ENCODE assay signal across 8 cellular contexts in genomic region chrX:19904778-19905367, GRCh38. TPM values are rescaled to one million over a fixed set of nuclear protein-coding genes. Genes with fewer than 3 reads are reported as not detected.
DNase-seq lines count a peak whose midpoint lies in the region; ATAC-seq, FAIRE-seq and TF ChIP-seq lines count a peak whose summit lies in the region.

No MANE protein-coding gene starts in this region.

- peak; percentile 72 for TF ChIP-seq RAD21 in IMR-90 (IDR thresholded peaks at IDR 0.05; ENCODE audit: low read length)
- peak; percentile 80 to 84 for TF ChIP-seq RAD21 in liver (IDR thresholded peaks at IDR 0.05)

- H3K79me2 ChIP-seq in PC-3 (ENCODE audit: low read length) = no peaks in the 10 kb centered on the region

- H2BK15ac ChIP-seq in IMR-90 (ENCODE audit: low read depth, low read length) = no peak overlapping the region

- H3K9me1 ChIP-seq in IMR-90 (ENCODE audit: insufficient read depth, low read length) = no peaks in the 10 kb centered on the region

- in situ Hi-C loops in IMR-90 (cut with MboI; ENCODE audit: low sequenced_read_pairs) = no loop called here

- no peak overlapping the region for H4K5ac ChIP-seq in IMR-90 (ENCODE audit: low read depth, low read length)

- no peak overlapping the region for H3K4me3 ChIP-seq in IMR-90 (ENCODE audit: insufficient read depth, low read depth, low read length)
- no peak overlapping the region for H3K4me3 ChIP-seq in PC-3 (ENCODE audit: low read length)
- H3K4me3 ChIP-seq in liver (ENCODE audit: low read depth in 1 of 3, low read length in 3 of 3) = no peak overlapping the region

- DNase-seq in DMS53 (lab: John Stamatoyannopoulos, UW) (peak; percentile 88), GM19239 (ENCODE audit: insufficient read length, low spot score) (no peak), IMR-90 (peak; percentile 63), PC-3 (peak; percentile 84), cerebellum (ENCODE audit: low spot score) (peak; percentile 52)
- DNase-seq in NK-92 treated with Interleukin-12 subunit alpha and Interleukin-12 subunit beta, amount 100 ng/mL, for 24 hours (lab: John Stamatoyannopoulos, UW) = no peak

- BruUV-seq in IMR-90 (replicated peaks; lab: Mats Ljungman, UMichigan) (no TSS peak), PC-3 (replicated peaks; lab: Mats Ljungman, UMichigan) (no TSS peak)

- FAIRE-seq in GM19239 (lab: Jason Lieb, UNC) = peak; percentile 99

- H3K79me1 ChIP-seq in IMR-90 (ENCODE audit: low read depth in 1 of 2, low read length in 2 of 2) = no peaks in the 10 kb centered on the region

- POLR2A ChIA-PET in IMR-90 (lab: Charles Lee; ENCODE audit: unreplicated experiment) (no interaction called here), PC-3 (lab: Charles Lee; ENCODE audit: unreplicated experiment) (interaction anchor here (0.9 to 1.2 kb wide), 2 partner anchors 11 to 163 kb away, joined by 6 to 8 read pairs; no protein-coding TSS in a partner anchor)

- no peak overlapping the region for H3K18ac ChIP-seq in IMR-90 (ENCODE audit: low read depth, low read length)

- no peak overlapping the region for H2BK5ac ChIP-seq in IMR-90 (ENCODE audit: low read depth, low read length, poor library complexity, severe bottlenecking)

- dilution Hi-C loops in IMR-90 (cut with HindIII; ENCODE audit: low sequenced_read_pairs, unreplicated experiment) = no loop called here

- H2AFZ ChIP-seq in IMR-90 (replicated peaks; ENCODE audit: low read length, poor library complexity) = no peak overlapping the region
- H2AFZ ChIP-seq in PC-3 (ENCODE audit: low read length) = no peak overlapping the region

- no peaks in the 10 kb centered on the region for H3K36me3 ChIP-seq in IMR-90 (ENCODE audit: control insufficient read depth, insufficient read depth, low read length)
- no peaks in the 10 kb centered on the region for H3K36me3 ChIP-seq in PC-3 (ENCODE audit: low read depth, low read length)
- H3K36me3 ChIP-seq in liver (ENCODE audit: control insufficient read depth in 4 of 4, insufficient read depth in 3 of 4, low read depth in 1 of 4, low read length in 3 of 4) = no peaks in the 10 kb centered on the region

- intact Hi-C loops in IMR-90 (cut with micrococcal nuclease) (loop anchor here (1.0 kb wide), 2 partner anchors 86 to 162 kb away; partner anchors contain the start of gene BCLAF3), PC-3 (cut with micrococcal nuclease) (loop anchor here (1.0 to 5.0 kb wide), 3 partner anchors 86 to 212 kb away; partner anchors contain the start of genes BCLAF3 and MAP7D2)

- H2AK9ac ChIP-seq in IMR-90 (replicated peaks; ENCODE audit: low read depth, low read length, poor library complexity) = no peak overlapping the region

- CTCF ChIA-PET in IMR-90 (lab: Yijun Ruan, JAX) (interaction anchor here (0.6 to 1.3 kb wide), 3 partner anchors 159 to 476 kb away, joined by 3 to 6 read pairs (median 3); no protein-coding TSS in a partner anchor), PC-3 (lab: Charles Lee) (interaction anchor here (0.6 to 1.3 kb wide), 4 partner anchors 17 to 163 kb away, joined by 3 to 26 read pairs (median 9); partner anchors contain the start of gene BCLAF3)

- no CpG with 5 or more reads among the region's 5 CpGs for WGBS in IMR-90 (ENCODE audit: extremely low coverage in 2 of 2, insufficient read length in 1 of 2), 2 experiments
- WGBS in liver = 9% methylated on average over 5 of the region's 5 CpGs

- ATAC-seq in IMR-90 (ENCODE audit: low read depth) = peak; percentile 80
- peak; percentile 80 for ATAC-seq in PC-3
- ATAC-seq in HG03460 (IDR thresholded peaks at IDR 0.05; ENCODE audit: unreplicated experiment) = no peak

- no peak overlapping the region for H2AK5ac ChIP-seq in IMR-90 (ENCODE audit: low read depth, low read length)

- H4K91ac ChIP-seq in IMR-90 (ENCODE audit: insufficient read depth, low read depth, low read length) = no peak overlapping the region

- no peaks in the 10 kb centered on the region for H3F3A ChIP-seq in PC-3 (ENCODE audit: low read length, unreplicated experiment)

- H3K9ac ChIP-seq in IMR-90 (ENCODE audit: low read depth, low read length) (no peak overlapping the region), PC-3 (ENCODE audit: low read length) (no peak overlapping the region), liver (ENCODE audit: low read depth in 1 of 2, low read length in 2 of 2) (no peak overlapping the region)

- H3K4ac ChIP-seq in IMR-90 (ENCODE audit: low read depth, low read length) = no peak overlapping the region

- H4K8ac ChIP-seq in IMR-90 (ENCODE audit: low read depth in 2 of 2, low read length in 2 of 2) = no peak overlapping the region

- no peak overlapping the region for H3K27ac ChIP-seq in IMR-90 (ENCODE audit: insufficient read depth, low read length)
- H3K27ac ChIP-seq in PC-3 (ENCODE audit: low read length) = no peak overlapping the region
- H3K27ac ChIP-seq in liver (ENCODE audit: low read depth in 1 of 2, low read length in 2 of 2) = no peak overlapping the region

- H4K20me1 ChIP-seq in IMR-90 (ENCODE audit: insufficient read depth, low read length) = no peaks in the 10 kb centered on the region
- H4K20me1 ChIP-seq in PC-3 (ENCODE audit: low read length) = no peaks in the 10 kb centered on the region

- no peak for TF ChIP-seq POLR2A in IMR-90 (IDR thresholded peaks at IDR 0.05; ENCODE audit: low read depth, low read length)

- no peak overlapping the region for H2BK20ac ChIP-seq in IMR-90 (ENCODE audit: low read depth, low read length)

- peak; percentile 66 for TF ChIP-seq CTCF in IMR-90 (conservative IDR thresholded peaks at IDR 0.05; ENCODE audit: low read depth, low read length)
- TF ChIP-seq CTCF in PC-3 (conservative IDR thresholded peaks at IDR 0.05; ENCODE audit: low read depth, low read length) = peak; percentile 85
- TF ChIP-seq CTCF in liver (IDR thresholded peaks at IDR 0.05; ENCODE audit: low read depth, low read length, missing input control) = peak; percentile 68

- H3K27me3 ChIP-seq in IMR-90 (ENCODE audit: control insufficient read depth, insufficient read depth, low read length) = no peaks in the 10 kb centered on the region
- H3K27me3 ChIP-seq in PC-3 (ENCODE audit: low read length) = no peaks in the 10 kb centered on the region
- no peaks in the 10 kb centered on the region for H3K27me3 ChIP-seq in liver (ENCODE audit: control insufficient read depth in 4 of 4, insufficient read depth in 4 of 4, low read length in 3 of 4)

- H3K9me2 ChIP-seq in PC-3 (replicated peaks; ENCODE audit: low read length) = no peaks in the 10 kb centered on the region

- H3K23ac ChIP-seq in IMR-90 (ENCODE audit: low read depth, low read length) = no peak overlapping the region

- H2BK120ac ChIP-seq in IMR-90 (ENCODE audit: low read depth, low read length) = no peak overlapping the region

- H3K9me3 ChIP-seq in IMR-90 (ENCODE audit: control insufficient read depth, insufficient read depth, low read length) (no peaks in the 10 kb centered on the region), PC-3 (ENCODE audit: low read length) (no peaks in the 10 kb centered on the region), liver (ENCODE audit: control insufficient read depth in 4 of 4, low read length in 3 of 4) (no peaks in the 10 kb centered on the region)

- H3K4me2 ChIP-seq in IMR-90 (ENCODE audit: low read depth, low read length) = no peak overlapping the region
- peak overlapping the region; percentile 39 for H3K4me2 ChIP-seq in PC-3 (ENCODE audit: low read length)

- H3K56ac ChIP-seq in IMR-90 (ENCODE audit: extremely low read depth, insufficient read depth, low read length) = no peak overlapping the region

- H3K14ac ChIP-seq in IMR-90 (replicated peaks; ENCODE audit: low read depth, low read length) = no peak overlapping the region

- no peaks in the 10 kb centered on the region for H3K4me1 ChIP-seq in IMR-90 (ENCODE audit: control insufficient read depth, insufficient read depth, low read length)
- H3K4me1 ChIP-seq in PC-3 (ENCODE audit: insufficient read depth, low read length) = peaks cover 4% of the 10 kb centered on the region
- peaks cover 0 to 9% (median 4%) of the 10 kb centered on the region in 4 donors for H3K4me1 ChIP-seq in liver (ENCODE audit: control insufficient read depth in 4 of 4, insufficient read depth in 4 of 4, low read length in 3 of 4)

TF ChIP-seq in IMR-90, 13 proteins besides CTCF, POLR2A, EP300 and RAD21:
- TF ChIP-seq CEBPB (IDR thresholded peaks at IDR 0.05; ENCODE audit: low read depth, low read length) = peak; percentile 28; the same call in 1 of the 2 replicates
- peak; percentile 53 for TF ChIP-seq SMC3 (IDR thresholded peaks at IDR 0.05; ENCODE audit: low read depth, low read length)
- TF ChIP-seq RCOR1 (IDR thresholded peaks at IDR 0.05; ENCODE audit: insufficient replicate concordance, low read length) = no peak

TF ChIP-seq in liver, 16 proteins besides CTCF, POLR2A, EP300 and RAD21 (continues in another document):
- TF ChIP-seq, protein P1, sequence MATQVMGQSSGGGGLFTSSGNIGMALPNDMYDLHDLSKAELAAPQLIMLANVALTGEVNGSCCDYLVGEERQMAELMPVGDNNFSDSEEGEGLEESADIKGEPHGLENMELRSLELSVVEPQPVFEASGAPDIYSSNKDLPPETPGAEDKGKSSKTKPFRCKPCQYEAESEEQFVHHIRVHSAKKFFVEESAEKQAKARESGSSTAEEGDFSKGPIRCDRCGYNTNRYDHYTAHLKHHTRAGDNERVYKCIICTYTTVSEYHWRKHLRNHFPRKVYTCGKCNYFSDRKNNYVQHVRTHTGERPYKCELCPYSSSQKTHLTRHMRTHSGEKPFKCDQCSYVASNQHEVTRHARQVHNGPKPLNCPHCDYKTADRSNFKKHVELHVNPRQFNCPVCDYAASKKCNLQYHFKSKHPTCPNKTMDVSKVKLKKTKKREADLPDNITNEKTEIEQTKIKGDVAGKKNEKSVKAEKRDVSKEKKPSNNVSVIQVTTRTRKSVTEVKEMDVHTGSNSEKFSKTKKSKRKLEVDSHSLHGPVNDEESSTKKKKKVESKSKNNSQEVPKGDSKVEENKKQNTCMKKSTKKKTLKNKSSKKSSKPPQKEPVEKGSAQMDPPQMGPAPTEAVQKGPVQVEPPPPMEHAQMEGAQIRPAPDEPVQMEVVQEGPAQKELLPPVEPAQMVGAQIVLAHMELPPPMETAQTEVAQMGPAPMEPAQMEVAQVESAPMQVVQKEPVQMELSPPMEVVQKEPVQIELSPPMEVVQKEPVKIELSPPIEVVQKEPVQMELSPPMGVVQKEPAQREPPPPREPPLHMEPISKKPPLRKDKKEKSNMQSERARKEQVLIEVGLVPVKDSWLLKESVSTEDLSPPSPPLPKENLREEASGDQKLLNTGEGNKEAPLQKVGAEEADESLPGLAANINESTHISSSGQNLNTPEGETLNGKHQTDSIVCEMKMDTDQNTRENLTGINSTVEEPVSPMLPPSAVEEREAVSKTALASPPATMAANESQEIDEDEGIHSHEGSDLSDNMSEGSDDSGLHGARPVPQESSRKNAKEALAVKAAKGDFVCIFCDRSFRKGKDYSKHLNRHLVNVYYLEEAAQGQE (IDR thresholded peaks at IDR 0.05) = no peak
- TF ChIP-seq SP1 (IDR thresholded peaks at IDR 0.05) = no peak

RNA-seq across cellular contexts. Expression of gene SH3KBP1, which starts 17.5 kb away (rescaled TPM):
- total RNA-seq in IMR-90 (2012; rRNA removed) = 20.1 and 26.7 TPM in 2 replicates
- polyA plus RNA-seq in IMR-90 (2012; rRNA removed) = 22.0 and 24.4 TPM in 2 replicates
- 9.5 and 11.8 TPM in 2 replicates for polyA plus RNA-seq in IMR-90 (2012; cell fraction: cytosol; rRNA removed)
- polyA plus RNA-seq in IMR-90 (2012; cell fraction: nucleus; rRNA removed; ENCODE audit: low replicate concordance) = 6.1 and 10.4 TPM in 2 replicates
- 20.7 and 24.5 TPM in 2 replicates for total RNA-seq in PC-3 (2014; rRNA removed)
- total RNA-seq in cerebellum = 7.9 TPM
- total RNA-seq in liver = 1 to 10 TPM; 6.6 to 7.0 TPM
- polyA plus RNA-seq in liver = 1 to 10 TPM; 4.3 to 8.7 TPM

Comparison
In these comparisons a context has a peak if more than half of its experiments do, and no peak if none do; other contexts are left out.
1. DNase-seq: peak in DMS53 (single experiment), IMR-90 (single experiment), PC-3 (single experiment) and cerebellum (single experiment); none in GM19239 (single experiment) and NK-92 treated with Interleukin-12 subunit alpha and Interleukin-12 subunit beta, amount 100 ng/mL, for 24 hours (single experiment).
2. Peak in every context shown above with its lines, with median percentiles within 50 percentile points of each other: CTCF ChIP-seq.